8 cellular contexts compared by ENCODE assay signal in the genomic region with DNA sequence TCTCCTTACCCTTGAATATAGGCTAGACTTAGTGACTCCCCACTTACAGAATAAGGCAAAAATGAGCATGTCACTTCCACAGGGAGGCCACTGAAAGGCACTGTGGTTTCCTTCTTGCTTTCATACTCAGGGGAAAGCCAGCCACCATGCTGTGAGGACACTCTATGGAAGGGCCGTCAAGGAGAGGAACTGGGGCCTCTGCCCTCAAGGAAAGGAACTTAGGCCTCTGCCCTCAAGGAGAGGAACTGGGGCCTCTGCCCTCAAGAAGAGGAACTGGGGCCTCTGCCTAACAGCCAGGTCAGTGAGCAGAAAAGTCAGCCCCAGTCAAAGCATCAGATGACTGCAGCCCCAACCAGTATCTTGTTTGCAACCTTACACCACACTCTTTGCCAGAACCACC. TPM values are rescaled to one million over a fixed set of nuclear protein-coding genes. Genes with fewer than 3 reads are reported as not detected.
A peak's percentile ranks its signal among the peaks of the same experiment; 100 is the strongest.
DNase-seq lines count a peak whose midpoint lies in the region; ATAC-seq, FAIRE-seq and TF ChIP-seq lines count a peak whose summit lies in the region.

No MANE protein-coding gene starts in this region.

- H3K4me3 ChIP-seq in right atrium auricular region (no peak overlapping the region), Peyer's patch (no peak overlapping the region), lung (no peak overlapping the region)

- 31 to 44% methylated on average over 1 of the region's 1 CpG for WGBS in lung, 2 donors

- TF ChIP-seq CTCF in right atrium auricular region (IDR thresholded peaks at IDR 0.05) (no peak), Peyer's patch (IDR thresholded peaks at IDR 0.05) (no peak), lung (IDR thresholded peaks at IDR 0.05; ENCODE audit: control extremely low read depth, extremely low read depth) (no peak)

- H3K36me3 ChIP-seq in right atrium auricular region, result peaks cover 33% of the 10 kb centered on the region
- H3K36me3 ChIP-seq in Peyer's patch, result peaks cover 0 to 52% (median 0%) of the 10 kb centered on the region in 3 donors
- H3K36me3 ChIP-seq in lung (ENCODE audit: control insufficient read depth in 2 of 2, insufficient read depth in 2 of 2, low read length in 2 of 2), result peaks cover 14 to 21% of the 10 kb centered on the region in 2 donors

- H3K9me3 ChIP-seq in right atrium auricular region (no peaks in the 10 kb centered on the region), Peyer's patch (no peaks in the 10 kb centered on the region), lung (ENCODE audit: control insufficient read depth in 2 of 2, insufficient read depth in 1 of 2, low read length in 1 of 2) (no peaks in the 10 kb centered on the region)

- no peak for TF ChIP-seq POLR2A in Peyer's patch (IDR thresholded peaks at IDR 0.05)

- H3K27ac ChIP-seq in right atrium auricular region (no peak overlapping the region), Peyer's patch (no peak overlapping the region), lung (ENCODE audit: low read depth in 1 of 2, low read length in 1 of 2) (no peak overlapping the region)

- no peak for FAIRE-seq in urothelium cell line (lab: Jason Lieb, UNC)

- ATAC-seq in Right ventricle myocardium superior (ENCODE audit: poor library complexity) (peak; percentile 72), HG02973 (IDR thresholded peaks at IDR 0.05; ENCODE audit: unreplicated experiment) (peak; percentile 91), lung (ENCODE audit: insufficient read depth, low FRiP score) (peak; percentile 69)

- H3K27me3 ChIP-seq in right atrium auricular region (no peaks in the 10 kb centered on the region), Peyer's patch (no peaks in the 10 kb centered on the region), lung (ENCODE audit: control insufficient read depth, insufficient read depth) (no peaks in the 10 kb centered on the region)

- DNase-seq in Right ventricle myocardium superior (peak; percentile 51), right atrium auricular region (ENCODE audit: low spot score) (no peak), Peyer's patch (peak in 2 of 3 donors; percentile 34 to 52), lung (ENCODE audit: low spot score) (peak; percentile 56), NCI-H2171 (lab: John Stamatoyannopoulos, UW) (no peak), urothelium cell line (ENCODE audit: low spot score) (no peak), NCI-H1436 (lab: John Stamatoyannopoulos, UW) (no peak)

- intact Hi-C loops in Right ventricle myocardium superior (cut with DNase I), result no loop called here

- H3K4me1 ChIP-seq in right atrium auricular region (no peaks in the 10 kb centered on the region), Peyer's patch (peaks cover 0 to 3% (median 0%) of the 10 kb centered on the region in 4 donors), lung (ENCODE audit: control insufficient read depth in 2 of 2, insufficient read depth in 2 of 2, low read length in 2 of 2) (no peaks in the 10 kb centered on the region)

RNA-seq across cellular contexts. Expression of a gene that starts 30.1 kb away (rescaled TPM):
- total RNA-seq in Right ventricle myocardium superior, result 89.0 TPM
- total RNA-seq in right atrium auricular region, result 10 to 100 TPM; 43.3 to 60.5 TPM
- total RNA-seq in Peyer's patch, result 10 to 100 TPM; 48.1 to 96.2 (median 56.1) TPM
- total RNA-seq in lung, result 100 to 1,000 TPM in 1 of 2 donors, 10 to 100 TPM in 1; 97.9 to 104 TPM
- 10 to 100 TPM; 16.6 to 40.1 TPM for polyA plus RNA-seq in lung

RNA-seq across cellular contexts. Expression of a gene that starts 30.5 kb away (rescaled TPM):
- 1.9 TPM for total RNA-seq in Right ventricle myocardium superior
- total RNA-seq in right atrium auricular region, result 1 to 10 TPM; 1.8 to 2.6 TPM
- total RNA-seq in Peyer's patch, result 1 to 10 TPM; 1.9 to 9.1 (median 5.1) TPM
- 1 to 10 TPM; 4.2 to 5.6 TPM for total RNA-seq in lung
- polyA plus RNA-seq in lung, result 1 to 10 TPM; 1.4 to 3.4 TPM

RNA-seq across cellular contexts. Expression of a gene that starts 37.7 kb away (rescaled TPM):
- total RNA-seq in Right ventricle myocardium superior (0.70 TPM), right atrium auricular region (under 1 TPM; 0.37 to 0.47 TPM), Peyer's patch (10 to 100 TPM in 1 of 4 donors, 1 to 10 TPM in 1, under 1 TPM in 1, not detected in 1; 0.85 to 23.9 (median 1.1) TPM), lung (1 to 10 TPM; 1.6 to 6.1 TPM)
- polyA plus RNA-seq in lung, result 1 to 10 TPM in 1 of 2 donors, under 1 TPM in 1; 0.96 to 1.5 TPM

Comparison
In these comparisons a context has a peak if more than half of its experiments do, and no peak if none do; other contexts are left out.
1. DNase-seq: peak in Right ventricle myocardium superior (single experiment), Peyer's patch (2 of 3) and lung (single experiment); none in right atrium auricular region (single experiment), NCI-H2171 (single experiment), urothelium cell line (single experiment) and NCI-H1436 (single experiment).
2. Peak in every context shown above with its lines, with median percentiles within 50 percentile points of each other: ATAC-seq.